In the genomic region with DNA sequence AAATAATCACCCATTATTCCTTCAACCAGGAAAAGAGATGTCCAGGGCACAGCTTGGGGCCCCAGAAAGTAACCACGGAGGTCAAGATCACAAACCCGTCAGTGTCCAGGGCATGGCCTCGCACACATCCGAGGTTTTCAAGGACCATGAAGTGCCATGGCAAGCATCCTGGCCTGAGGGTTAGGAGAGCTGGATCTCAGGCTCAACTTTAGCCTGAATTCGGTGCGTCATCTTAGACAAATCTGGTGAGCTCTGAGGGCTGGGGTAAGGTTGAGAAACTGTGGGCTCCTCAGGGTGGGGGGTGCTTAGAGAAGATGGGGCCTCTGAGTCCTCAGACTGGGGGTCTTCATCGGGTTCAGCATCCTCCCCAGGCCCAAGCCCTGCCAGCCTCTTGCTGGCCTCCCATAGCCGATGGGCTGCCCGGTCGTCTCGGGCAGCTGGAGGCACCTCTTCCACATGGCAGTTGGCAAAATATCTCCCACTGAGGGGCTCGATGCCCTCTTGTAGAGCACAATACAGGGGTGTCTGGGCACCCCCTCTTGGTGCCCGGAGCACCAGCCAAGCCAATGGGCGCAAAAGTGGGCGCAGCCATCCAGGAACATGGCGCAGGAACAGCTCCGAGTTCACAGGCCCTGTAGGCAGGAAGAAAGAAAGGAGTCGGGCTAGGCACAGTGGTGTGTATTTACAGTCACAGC, we compare ENCODE assay signal across 7 cellular contexts. TPM values are rescaled to one million over a fixed set of nuclear protein-coding genes. Genes with fewer than 3 reads are reported as not detected.
DNase-seq lines count a peak whose midpoint lies in the region; ATAC-seq and TF ChIP-seq lines count a peak whose summit lies in the region.

No MANE protein-coding gene starts in this region.

- no peaks in the 10 kb centered on the region for H3K9me2 ChIP-seq in hepatocyte (replicated peaks; ENCODE audit: insufficient read depth)

- CTCF ChIA-PET in activated B cell treated with CpG ODN at 0.5 μM for 24 hours (lab: Charles Lee), result interaction anchor here (0.6 to 10.4 kb wide), 8 partner anchors 9 to 172 kb away, joined by 3 to 90 read pairs (median 6); partner anchors contain the start of genes FAM222B and TLCD1

- H3K4me3 Mint-ChIP-seq in HFFc6 (peak overlapping the region; percentile 88), activated B cell treated with CpG ODN at 0.5 μM for 24 hours (peak overlapping the region; percentile 96)
- H3K4me3 Mint-ChIP-seq in stimulated activated memory B cell treated with anti-CD40 and anti-IgM and Interleukin-4, amounts not matched to agents 10 μg/mL and 1 μg/mL and 100 μg/mL, for 72 hours, result peak overlapping the region; percentile 91

- POLR2A ChIA-PET in activated B cell treated with CpG ODN at 0.5 μM for 24 hours (lab: Charles Lee), result interaction anchor here (0.5 to 8.1 kb wide), 22 partner anchors 10 to 394 kb away, joined by 3 to 81 read pairs (median 8); partner anchors contain the start of genes ERAL1, FAM222B, NEK8 and PHF12

- intact Hi-C loops in activated B cell treated with CpG ODN at 0.5 μM for 24 hours (cut with micrococcal nuclease), result no loop called here

- peaks cover 6% of the 10 kb centered on the region for H4K20me1 ChIP-seq in hepatocyte (ENCODE audit: insufficient read depth, poor library complexity, severe bottlenecking)

- DNase-seq in HFFc6, result no peak
- DNase-seq in activated B cell treated with CpG ODN at 0.5 μM for 24 hours, result no peak
- no peak for DNase-seq in hepatocyte (ENCODE audit: low spot score)
- no peak for DNase-seq in NCI-H1694 (lab: John Stamatoyannopoulos, UW)
- DNase-seq in COLO668 (lab: John Stamatoyannopoulos, UW; ENCODE audit: unreplicated experiment), result no peak
- no peak for DNase-seq in ureter (ENCODE audit: low spot score)

- no peaks in the 10 kb centered on the region for H3K27me3 ChIP-seq in hepatocyte

- no peak overlapping the region for H3K4me3 ChIP-seq in hepatocyte

- peaks cover 33% of the 10 kb centered on the region for H3K4me1 Mint-ChIP-seq in HFFc6 (ENCODE audit: low read depth)
- H3K4me1 Mint-ChIP-seq in activated B cell treated with CpG ODN at 0.5 μM for 24 hours, result peaks cover 75% of the 10 kb centered on the region
- peaks cover 77% of the 10 kb centered on the region for H3K4me1 Mint-ChIP-seq in stimulated activated memory B cell treated with anti-CD40 and anti-IgM and Interleukin-4, amounts not matched to agents 10 μg/mL and 1 μg/mL and 100 μg/mL, for 72 hours

- H3K36me3 Mint-ChIP-seq in HFFc6 (ENCODE audit: low read depth) (no peaks in the 10 kb centered on the region), activated B cell treated with CpG ODN at 0.5 μM for 24 hours (ENCODE audit: low read depth) (peaks cover 41% of the 10 kb centered on the region)
- H3K36me3 Mint-ChIP-seq in stimulated activated memory B cell treated with anti-CD40 and anti-IgM and Interleukin-4, amounts not matched to agents 10 μg/mL and 1 μg/mL and 100 μg/mL, for 72 hours, result peaks cover 35% of the 10 kb centered on the region

- peak overlapping the region; percentile 75; the same call in 1 of the 2 replicates for H3K27ac Mint-ChIP-seq in HFFc6
- peak overlapping the region; percentile 86 for H3K27ac Mint-ChIP-seq in activated B cell treated with CpG ODN at 0.5 μM for 24 hours
- H3K27ac Mint-ChIP-seq in stimulated activated memory B cell treated with anti-CD40 and anti-IgM and Interleukin-4, amounts not matched to agents 10 μg/mL and 1 μg/mL and 100 μg/mL, for 72 hours, result peak overlapping the region; percentile 96

- peak overlapping the region; percentile 99 for H3K4me2 ChIP-seq in hepatocyte

- H3K36me3 ChIP-seq in hepatocyte (replicated peaks; ENCODE audit: insufficient read depth, low read depth), result no peaks in the 10 kb centered on the region

- peak overlapping the region; percentile 98 for H2AFZ ChIP-seq in hepatocyte

- H3K9me3 Mint-ChIP-seq in HFFc6, result no peaks in the 10 kb centered on the region
- no peaks in the 10 kb centered on the region for H3K9me3 Mint-ChIP-seq in activated B cell treated with CpG ODN at 0.5 μM for 24 hours
- no peaks in the 10 kb centered on the region for H3K9me3 Mint-ChIP-seq in stimulated activated memory B cell treated with anti-CD40 and anti-IgM and Interleukin-4, amounts not matched to agents 10 μg/mL and 1 μg/mL and 100 μg/mL, for 72 hours

- 88% methylated on average over 17 of the region's 18 CpGs for WGBS in hepatocyte (ENCODE audit: low lambda C conversion rate, missing lambda C conversion rate)

- ATAC-seq in activated B cell treated with CpG ODN at 0.5 μM for 24 hours (ENCODE audit: low read depth), result no peak
- ATAC-seq in stimulated activated memory B cell treated with anti-CD40 and anti-IgM and Interleukin-4, amounts not matched to agents 10 μg/mL and 1 μg/mL and 100 μg/mL, for 72 hours, result no peak

- no peaks in the 10 kb centered on the region for H3K9me3 ChIP-seq in hepatocyte (ENCODE audit: low read depth)

- H3K27ac ChIP-seq in hepatocyte, result peak overlapping the region; percentile 96

- H3K79me2 ChIP-seq in hepatocyte, result peaks cover 78% of the 10 kb centered on the region

- H3K4me1 ChIP-seq in hepatocyte (ENCODE audit: insufficient read depth), result peaks cover 15% of the 10 kb centered on the region

- H3K27me3 Mint-ChIP-seq in HFFc6 (ENCODE audit: insufficient read depth), result peaks cover 5% of the 10 kb centered on the region
- H3K27me3 Mint-ChIP-seq in activated B cell treated with CpG ODN at 0.5 μM for 24 hours, result no peaks in the 10 kb centered on the region
- no peaks in the 10 kb centered on the region for H3K27me3 Mint-ChIP-seq in stimulated activated memory B cell treated with anti-CD40 and anti-IgM and Interleukin-4, amounts not matched to agents 10 μg/mL and 1 μg/mL and 100 μg/mL, for 72 hours

- TF ChIP-seq CTCF in HFFc6 (IDR thresholded peaks at IDR 0.05) (no peak), activated B cell treated with CpG ODN at 0.5 μM for 24 hours (IDR thresholded peaks at IDR 0.05) (no peak), hepatocyte (IDR thresholded peaks at IDR 0.05; ENCODE audit: poor library complexity) (no peak)

RNA-seq across cellular contexts. Expression of gene FLOT2, which starts 0.9 kb away (rescaled TPM):
- total RNA-seq in HFFc6 (2021; fragmentation: NEBNext Ultra II Directional; extraction: Animal tissue kit (Norgen Biotek cat#: 25700)), result 10 to 100 TPM; 46.7 to 85.7 (median 77.9) TPM
- total RNA-seq in activated B cell treated with CpG ODN at 0.5 μM for 24 hours, result 303 and 321 TPM in 2 replicates
- total RNA-seq in hepatocyte, result 31.8 and 42.0 TPM in 2 replicates
- polyA plus RNA-seq in hepatocyte, result 56.4 and 64.0 TPM in 2 replicates
- total RNA-seq in ureter, result 255 TPM

RNA-seq across cellular contexts. Expression of gene DHRS13, which starts 4.5 kb away (rescaled TPM):
- total RNA-seq in HFFc6 (2021; fragmentation: NEBNext Ultra II Directional; extraction: Animal tissue kit (Norgen Biotek cat#: 25700)), result 1 to 10 TPM; 1.5 to 3.0 (median 2.2) TPM
- total RNA-seq in activated B cell treated with CpG ODN at 0.5 μM for 24 hours (32.0 and 39.6 TPM in 2 replicates), hepatocyte (14.9 and 22.4 TPM in 2 replicates), ureter (27.3 TPM)
- polyA plus RNA-seq in hepatocyte, result 10.8 and 15.4 TPM in 2 replicates

RNA-seq across cellular contexts. Expression of gene ERAL1, which starts 43.6 kb away (rescaled TPM):
- 10 to 100 TPM; 43.3 to 55.1 (median 46.1) TPM for total RNA-seq in HFFc6 (2021; fragmentation: NEBNext Ultra II Directional; extraction: Animal tissue kit (Norgen Biotek cat#: 25700))
- total RNA-seq in activated B cell treated with CpG ODN at 0.5 μM for 24 hours (47.6 and 49.2 TPM in 2 replicates), hepatocyte (30.0 and 42.8 TPM in 2 replicates), ureter (40.3 TPM)
- 56.2 and 77.1 TPM in 2 replicates for polyA plus RNA-seq in hepatocyte

RNA-seq across cellular contexts. Expression of gene PHF12, which starts 52.9 kb away (rescaled TPM):
- 10 to 100 TPM; 26.4 to 33.6 (median 29.8) TPM for total RNA-seq in HFFc6 (2021; fragmentation: NEBNext Ultra II Directional; extraction: Animal tissue kit (Norgen Biotek cat#: 25700))
- total RNA-seq in activated B cell treated with CpG ODN at 0.5 μM for 24 hours (89.2 and 96.5 TPM in 2 replicates), hepatocyte (18.2 and 19.0 TPM in 2 replicates), ureter (69.4 TPM)
- polyA plus RNA-seq in hepatocyte, result 10.0 and 12.1 TPM in 2 replicates

RNA-seq across cellular contexts. Expression of gene FAM222B, which starts 55.8 kb away (rescaled TPM):
- 10 to 100 TPM; 14.5 to 17.2 (median 16.6) TPM for total RNA-seq in HFFc6 (2021; fragmentation: NEBNext Ultra II Directional; extraction: Animal tissue kit (Norgen Biotek cat#: 25700))
- total RNA-seq in activated B cell treated with CpG ODN at 0.5 μM for 24 hours (15.6 and 16.0 TPM in 2 replicates), hepatocyte (7.9 and 10.3 TPM in 2 replicates), ureter (28.8 TPM)
- polyA plus RNA-seq in hepatocyte, result 28.5 and 36.0 TPM in 2 replicates
